1 cellular context compared by ENCODE assay signal in the genomic region with DNA sequence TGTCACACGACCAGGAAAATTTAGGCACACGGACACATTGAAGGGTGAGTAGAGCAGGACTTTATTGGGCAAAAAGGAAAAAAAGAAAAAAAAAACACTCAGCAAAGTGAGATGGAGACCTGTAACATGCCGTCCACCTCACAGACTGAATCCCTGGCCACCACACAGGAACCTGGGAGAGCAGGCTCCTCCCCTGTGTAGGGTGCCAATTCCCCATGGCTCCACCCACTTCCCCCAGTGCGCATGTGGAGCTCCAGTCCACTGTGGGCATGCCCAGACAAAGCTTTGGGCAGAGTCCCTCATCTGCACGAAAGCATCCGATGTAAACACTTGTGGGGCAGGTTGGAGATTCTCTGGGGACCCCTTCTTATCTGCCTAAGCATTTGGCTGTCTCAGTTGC.
TF ChIP-seq lines count a peak whose summit lies in the region.

No MANE protein-coding gene starts in this region.

TF ChIP-seq in HepG2, 621 proteins besides CTCF, POLR2A, EP300 and RAD21 (continued from another document):
- TF ChIP-seq, protein P1, sequence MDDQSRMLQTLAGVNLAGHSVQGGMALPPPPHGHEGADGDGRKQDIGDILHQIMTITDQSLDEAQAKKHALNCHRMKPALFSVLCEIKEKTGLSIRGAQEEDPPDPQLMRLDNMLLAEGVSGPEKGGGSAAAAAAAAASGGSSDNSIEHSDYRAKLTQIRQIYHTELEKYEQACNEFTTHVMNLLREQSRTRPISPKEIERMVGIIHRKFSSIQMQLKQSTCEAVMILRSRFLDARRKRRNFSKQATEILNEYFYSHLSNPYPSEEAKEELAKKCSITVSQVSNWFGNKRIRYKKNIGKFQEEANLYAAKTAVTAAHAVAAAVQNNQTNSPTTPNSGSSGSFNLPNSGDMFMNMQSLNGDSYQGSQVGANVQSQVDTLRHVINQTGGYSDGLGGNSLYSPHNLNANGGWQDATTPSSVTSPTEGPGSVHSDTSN (CRISPR knock-in tag; IDR thresholded peaks at IDR 0.05; ENCODE audit: borderline replicate concordance): no peak
- TF ChIP-seq ZFP36 (IDR thresholded peaks at IDR 0.05; ENCODE audit: borderline replicate concordance, low read depth, low read length, partially characterized antibody) (no peak), YY1 (IDR thresholded peaks at IDR 0.05; ENCODE audit: insufficient read depth, insufficient replicate concordance, low read depth, low read length) (no peak), MTA1 (CRISPR knock-in tag; IDR thresholded peaks at IDR 0.05; ENCODE audit: borderline replicate concordance) (no peak), ZSCAN25 (CRISPR knock-in tag; IDR thresholded peaks at IDR 0.05) (no peak), ZNF782 (CRISPR knock-in tag; IDR thresholded peaks at IDR 0.05; ENCODE audit: borderline replicate concordance) (no peak), XRCC5 (optimal IDR thresholded peaks at IDR 0.05; ENCODE audit: low read length) (no peak), ZNF75D (CRISPR knock-in tag; IDR thresholded peaks at IDR 0.05; ENCODE audit: borderline replicate concordance) (no peak), HNRNPH1 (optimal IDR thresholded peaks at IDR 0.05; ENCODE audit: low read depth, low read length) (no peak), RFX3 (CRISPR knock-in tag; IDR thresholded peaks at IDR 0.05) (no peak), TAF15 (IDR thresholded peaks at IDR 0.05; ENCODE audit: low read depth, low read length, poor library complexity, severe bottlenecking) (no peak), ZNF777 (CRISPR knock-in tag; IDR thresholded peaks at IDR 0.05) (no peak), ARID2 (CRISPR knock-in tag; IDR thresholded peaks at IDR 0.05; ENCODE audit: borderline replicate concordance) (no peak), KAT2B (IDR thresholded peaks at IDR 0.05; ENCODE audit: borderline replicate concordance, low read depth, low read length) (no peak), U2AF2 (IDR thresholded peaks at IDR 0.05; ENCODE audit: low read depth, low read length) (no peak)
- TF ChIP-seq, protein P2, sequence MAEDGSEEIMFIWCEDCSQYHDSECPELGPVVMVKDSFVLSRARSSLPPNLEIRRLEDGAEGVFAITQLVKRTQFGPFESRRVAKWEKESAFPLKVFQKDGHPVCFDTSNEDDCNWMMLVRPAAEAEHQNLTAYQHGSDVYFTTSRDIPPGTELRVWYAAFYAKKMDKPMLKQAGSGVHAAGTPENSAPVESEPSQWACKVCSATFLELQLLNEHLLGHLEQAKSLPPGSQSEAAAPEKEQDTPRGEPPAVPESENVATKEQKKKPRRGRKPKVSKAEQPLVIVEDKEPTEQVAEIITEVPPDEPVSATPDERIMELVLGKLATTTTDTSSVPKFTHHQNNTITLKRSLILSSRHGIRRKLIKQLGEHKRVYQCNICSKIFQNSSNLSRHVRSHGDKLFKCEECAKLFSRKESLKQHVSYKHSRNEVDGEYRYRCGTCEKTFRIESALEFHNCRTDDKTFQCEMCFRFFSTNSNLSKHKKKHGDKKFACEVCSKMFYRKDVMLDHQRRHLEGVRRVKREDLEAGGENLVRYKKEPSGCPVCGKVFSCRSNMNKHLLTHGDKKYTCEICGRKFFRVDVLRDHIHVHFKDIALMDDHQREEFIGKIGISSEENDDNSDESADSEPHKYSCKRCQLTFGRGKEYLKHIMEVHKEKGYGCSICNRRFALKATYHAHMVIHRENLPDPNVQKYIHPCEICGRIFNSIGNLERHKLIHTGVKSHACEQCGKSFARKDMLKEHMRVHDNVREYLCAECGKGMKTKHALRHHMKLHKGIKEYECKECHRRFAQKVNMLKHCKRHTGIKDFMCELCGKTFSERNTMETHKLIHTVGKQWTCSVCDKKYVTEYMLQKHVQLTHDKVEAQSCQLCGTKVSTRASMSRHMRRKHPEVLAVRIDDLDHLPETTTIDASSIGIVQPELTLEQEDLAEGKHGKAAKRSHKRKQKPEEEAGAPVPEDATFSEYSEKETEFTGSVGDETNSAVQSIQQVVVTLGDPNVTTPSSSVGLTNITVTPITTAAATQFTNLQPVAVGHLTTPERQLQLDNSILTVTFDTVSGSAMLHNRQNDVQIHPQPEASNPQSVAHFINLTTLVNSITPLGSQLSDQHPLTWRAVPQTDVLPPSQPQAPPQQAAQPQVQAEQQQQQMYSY (CRISPR knock-in tag; IDR thresholded peaks at IDR 0.05): no peak
